ENCODE assay signal across 1 cellular context in genomic region chr14:76125506-76125905, GRCh38.
A peak's percentile ranks its signal among the peaks of the same experiment; 100 is the strongest.
TF ChIP-seq lines count a peak whose summit lies in the region.

No MANE protein-coding gene starts in this region.

TF ChIP-seq in K562, 482 proteins besides CTCF, POLR2A, EP300 and RAD21 (continued from another document):
- TF ChIP-seq IRF1 (CRISPR knock-in tag; IDR thresholded peaks at IDR 0.05; ENCODE audit: borderline replicate concordance) (no peak), ZNF146 (CRISPR knock-in tag; IDR thresholded peaks at IDR 0.05; ENCODE audit: unreplicated experiment) (no peak), NR2C1 (IDR thresholded peaks at IDR 0.05) (no peak), NR2C1 (tag; IDR thresholded peaks at IDR 0.05) (peak; percentile 67), NFYB (IDR thresholded peaks at IDR 0.05; ENCODE audit: extremely low read depth, insufficient read length) (no peak), PKNOX1 (IDR thresholded peaks at IDR 0.05) (peak; percentile 34; the same call in 1 of the 2 replicates), ZC3H4 (CRISPR knock-in tag; IDR thresholded peaks at IDR 0.05; ENCODE audit: borderline replicate concordance) (no peak), ZNF280A (IDR thresholded peaks at IDR 0.05; ENCODE audit: low read depth, partially characterized antibody) (no peak), ARNT (IDR thresholded peaks at IDR 0.05) (no peak), BACH1 (tag; IDR thresholded peaks at IDR 0.05) (no peak), MEIS2 (IDR thresholded peaks at IDR 0.05; ENCODE audit: partially characterized antibody) (peak; percentile 62), ZNF197 (CRISPR knock-in tag; IDR thresholded peaks at IDR 0.05; ENCODE audit: low read depth) (no peak), XRCC3 (IDR thresholded peaks at IDR 0.05) (no peak), ZBTB40 (IDR thresholded peaks at IDR 0.05) (no peak), ZBTB40 (CRISPR knock-in tag; IDR thresholded peaks at IDR 0.05) (no peak), CBX2 (IDR thresholded peaks at IDR 0.05; ENCODE audit: insufficient read depth, low read length, poor library complexity, severe bottlenecking) (no peak)
